Comparison of ENCODE assay signal across 14 cellular contexts in the genomic region with DNA sequence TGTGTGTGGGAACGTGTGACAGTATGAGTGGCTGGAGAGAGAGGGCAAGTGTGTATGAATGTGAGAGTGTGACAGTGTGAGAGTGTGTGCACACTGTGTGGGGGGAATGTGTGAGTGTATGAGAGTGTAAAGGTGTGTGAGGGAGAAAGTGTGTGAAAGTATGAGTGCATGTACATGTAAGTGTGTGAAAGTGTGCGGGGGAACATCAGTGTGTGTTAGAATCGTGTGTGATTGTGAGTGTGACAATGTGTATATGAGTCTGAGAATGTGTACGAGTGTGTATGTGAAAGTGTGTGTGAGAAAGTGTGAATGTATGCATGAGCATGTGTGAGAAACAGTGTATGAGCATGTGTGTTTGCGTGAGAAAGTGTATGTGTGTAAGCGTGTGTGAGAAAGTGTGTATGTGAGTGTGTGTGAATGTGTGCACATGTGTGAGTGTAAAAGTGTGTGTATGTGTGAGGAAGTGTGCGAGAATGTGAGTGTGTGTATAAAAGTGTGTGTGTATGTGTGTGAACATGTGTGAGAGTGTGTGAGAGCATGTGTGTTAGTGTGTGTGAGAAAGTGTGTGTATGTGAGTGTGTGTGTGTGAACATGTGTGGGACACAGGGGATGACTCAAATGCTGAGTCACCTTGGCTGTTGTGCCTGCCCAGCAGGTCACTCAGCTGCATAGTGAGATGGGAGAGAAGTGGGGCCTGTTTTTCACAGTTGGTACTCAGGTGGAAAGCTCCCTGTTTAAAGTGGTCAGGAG.
A peak's percentile ranks its signal among the peaks of the same experiment; 100 is the strongest.
DNase-seq lines count a peak whose midpoint lies in the region; ATAC-seq and TF ChIP-seq lines count a peak whose summit lies in the region.
"Had no signal": no experiment of that assay in that cellular context is flagged by ENCODE, and none has a peak within 500 bp of the region (broad histone marks: within the 10 kb centered on the region; RNA-seq: fewer than 3 reads in every experiment).

No MANE protein-coding gene starts in this region.

- no peak for TF ChIP-seq CTCF in AG09309 (IDR thresholded peaks at IDR 0.05; ENCODE audit: control insufficient read depth, insufficient read depth, low read depth, low read length, missing control alignments)

- no peak for ATAC-seq in HG03565 (IDR thresholded peaks at IDR 0.05; ENCODE audit: unreplicated experiment)

- H3K4me3 ChIP-seq in AG09309 (ENCODE audit: control insufficient read depth, low read depth, low read length) = peak overlapping the region; percentile 46
- H3K4me3 ChIP-seq: coronary artery, thoracic aorta had no signal

- DNase-seq in AG09309 (ENCODE audit: low read depth) (no peak), LHCN-M2 (ENCODE audit: low read depth) (peak; percentile 47), dermis blood vessel endothelial cell (peak; percentile 16), kidney tubule cell (ENCODE audit: low spot score) (peak; percentile 46), GDM1 (lab: John Stamatoyannopoulos, UW) (no peak)
- DNase-seq in stimulated activated CD4-positive, alpha-beta T cell treated with anti-CD3 and anti-CD28 coated beads, Interleukin-2, amount 100 ng/mL, for 24 hours = no peak
- DNase-seq in stimulated activated CD4-positive, alpha-beta T cell treated with anti-CD3 and anti-CD28 coated beads, Interleukin-4, amount 100 ng/mL, for 4 hours = no peak
- DNase-seq: activated naive CD8-positive, alpha-beta T cell treated with anti-CD3 and anti-CD28 coated beads, Interleukin-2, amount 10 ng/mL, durations not matched to agents 7 days and 5 days; activated T-cell treated with anti-CD3 and anti-CD28 coated beads, Interleukin-2, amount 50 U/mL, for 48 hours; NCI-H1105; SHP77 had no signal

Comparison
In these comparisons a context has a peak if more than half of its experiments do, and no peak if none do; other contexts are left out.
1. DNase-seq: peak in LHCN-M2 (single experiment), dermis blood vessel endothelial cell (single experiment) and kidney tubule cell (single experiment); none in AG09309 (single experiment), stimulated activated CD4-positive, alpha-beta T cell treated with anti-CD3 and anti-CD28 coated beads, Interleukin-2, amount 100 ng/mL, for 24 hours (0 of 2), stimulated activated CD4-positive, alpha-beta T cell treated with anti-CD3 and anti-CD28 coated beads, Interleukin-4, amount 100 ng/mL, for 4 hours (0 of 2) and GDM1 (single experiment).